14 cellular contexts compared by ENCODE assay signal in the genomic region with DNA sequence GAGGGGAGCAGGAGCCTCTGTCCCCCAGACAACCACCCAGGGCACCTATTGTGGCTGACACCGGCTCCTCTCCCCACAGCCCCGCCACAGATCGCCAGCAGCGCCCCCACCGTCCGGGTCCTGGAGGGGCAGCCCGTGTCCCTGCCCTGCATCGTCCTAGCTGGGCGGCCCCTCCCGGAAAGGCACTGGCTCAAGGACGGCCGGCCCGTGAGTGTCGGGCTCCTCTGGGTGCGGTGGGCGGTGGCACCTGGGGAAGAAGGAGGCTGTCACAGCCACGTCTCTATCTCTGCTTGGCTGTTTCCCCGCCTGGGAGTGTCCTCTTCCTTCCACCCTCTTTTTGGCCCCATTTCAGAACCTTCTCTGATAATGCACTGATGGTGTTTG. TPM values are rescaled to one million over a fixed set of nuclear protein-coding genes. Genes with fewer than 3 reads are reported as not detected.
A peak's percentile ranks its signal among the peaks of the same experiment; 100 is the strongest.
DNase-seq lines count a peak whose midpoint lies in the region; ATAC-seq and TF ChIP-seq lines count a peak whose summit lies in the region.
"Had no signal": no experiment of that assay in that cellular context is flagged by ENCODE, and none has a peak within 500 bp of the region (broad histone marks: within the 10 kb centered on the region; RNA-seq: fewer than 3 reads in every experiment).

No MANE protein-coding gene starts in this region.

- CTCF ChIA-PET in RWPE1 (lab: Yijun Ruan, JAX): interaction anchor here (0.9 kb wide), 1 partner anchor 8 kb away, joined by 3 read pairs; no protein-coding TSS in a partner anchor

- no peaks in the 10 kb centered on the region for H3K9me3 ChIP-seq in osteoblast (ENCODE audit: low read depth, low read length)
- H3K9me3 ChIP-seq in aorta (ENCODE audit: control insufficient read depth, low read length): no peaks in the 10 kb centered on the region
- H3K9me3 ChIP-seq: SJSA1, tibial nerve had no signal

- no peaks in the 10 kb centered on the region for H4K20me1 ChIP-seq in osteoblast (ENCODE audit: insufficient read depth, low read length)

- no peak overlapping the region for H3K4me2 ChIP-seq in osteoblast (ENCODE audit: insufficient read depth, low read length)

- no peak overlapping the region for H3K4me3 ChIP-seq in osteoblast (ENCODE audit: insufficient read depth, low read length)
- no peak overlapping the region for H3K4me3 ChIP-seq in aorta (ENCODE audit: low read length in 2 of 2)
- H3K4me3 ChIP-seq: coronary artery, SJSA1, tibial nerve had no signal

- H3K36me3 Mint-ChIP-seq in glutamatergic neuron (ENCODE audit: unreplicated experiment): no peaks in the 10 kb centered on the region
- H3K36me3 Mint-ChIP-seq: CD14-positive monocyte had no signal

- TF ChIP-seq CTCF in RWPE1 (conservative IDR thresholded peaks at IDR 0.05; ENCODE audit: low read depth) (peak; percentile 39), osteoblast (IDR thresholded peaks at IDR 0.05; ENCODE audit: extremely low read depth, low read depth, low read length) (peak; percentile 5), glutamatergic neuron (IDR thresholded peaks at IDR 0.05; ENCODE audit: partially characterized antibody, unreplicated experiment) (no peak)

- WGBS in aorta, 2 donors: 24 to 33% methylated on average over 16 to 18 of the region's 18 CpGs

- no peak overlapping the region for H2AFZ ChIP-seq in osteoblast (ENCODE audit: low read length)

- H3K27me3 ChIP-seq in osteoblast (ENCODE audit: insufficient read depth, low read length) (peaks cover 53% of the 10 kb centered on the region), aorta (ENCODE audit: control insufficient read depth in 1 of 2, insufficient read depth in 2 of 2, low read length in 1 of 2) (no peaks in the 10 kb centered on the region)
- H3K27me3 ChIP-seq: SJSA1 had no signal

- H3K4me1 ChIP-seq in osteoblast (ENCODE audit: insufficient read depth, low read length): no peaks in the 10 kb centered on the region
- H3K4me1 ChIP-seq in aorta (ENCODE audit: control insufficient read depth in 1 of 2, insufficient read depth in 2 of 2, low read length in 2 of 2): no peaks in the 10 kb centered on the region

- H3K4me1 Mint-ChIP-seq in glutamatergic neuron (ENCODE audit: low read depth, unreplicated experiment): peaks cover 38% of the 10 kb centered on the region

- H3K36me3 ChIP-seq in osteoblast (ENCODE audit: insufficient read depth, low read length) (no peaks in the 10 kb centered on the region), aorta (ENCODE audit: control insufficient read depth in 1 of 2, insufficient read depth in 2 of 2, low read length in 1 of 2) (no peaks in the 10 kb centered on the region)
- H3K36me3 ChIP-seq: SJSA1, tibial nerve had no signal

- no peak overlapping the region for H3K27ac Mint-ChIP-seq in glutamatergic neuron (ENCODE audit: unreplicated experiment)
- H3K27ac Mint-ChIP-seq: CD14-positive monocyte had no signal

- intact Hi-C loops in aorta (cut with DNase I): no loop called here

- POLR2A ChIA-PET in RWPE1 (lab: Yijun Ruan, JAX; ENCODE audit: low non-redundant PET): no interaction called here

- DNase-seq in ELF-1 (ENCODE audit: low read depth, low spot score): peak; percentile 52
- peak; percentile 62 for DNase-seq in RWPE1 (ENCODE audit: low spot score)
- DNase-seq in osteoblast (ENCODE audit: insufficient read length, low spot score, missing footprints): no peak
- DNase-seq in aorta: no peak
- no peak for DNase-seq in glutamatergic neuron
- DNase-seq: activated CD4-positive, alpha-beta T cell treated with anti-CD3 and anti-CD28 coated beads for 4 hours; midbrain had no signal

- no peak overlapping the region for H3K4me3 Mint-ChIP-seq in glutamatergic neuron (ENCODE audit: unreplicated experiment)

- ATAC-seq in esophagus mucosa (peak; percentile 49), HG03039 (IDR thresholded peaks at IDR 0.05; ENCODE audit: unreplicated experiment) (no peak), aorta (ENCODE audit: low FRiP score) (no peak), GM19395 (IDR thresholded peaks at IDR 0.05; ENCODE audit: unreplicated experiment) (no peak)

- no peaks in the 10 kb centered on the region for H3K9me3 Mint-ChIP-seq in glutamatergic neuron (ENCODE audit: unreplicated experiment)

- H3K27ac ChIP-seq in RWPE1: no peak overlapping the region
- H3K27ac ChIP-seq in osteoblast (ENCODE audit: low read depth, low read length): no peak overlapping the region
- no peak overlapping the region for H3K27ac ChIP-seq in aorta (ENCODE audit: low read depth in 1 of 2, low read length in 2 of 2)
- H3K27ac ChIP-seq: coronary artery, SJSA1 had no signal

- H3K79me2 ChIP-seq in osteoblast (ENCODE audit: insufficient read depth, low read length): no peaks in the 10 kb centered on the region

- peaks cover 7% of the 10 kb centered on the region for H3K27me3 Mint-ChIP-seq in glutamatergic neuron (ENCODE audit: unreplicated experiment)

RNA-seq across cellular contexts. Expression of gene HMCN2, which starts 55.1 kb away (rescaled TPM):
- total RNA-seq in esophagus mucosa: 1.6 TPM
- total RNA-seq in osteoblast: under 0.01 TPM in 2 replicates
- 10 to 100 TPM in 1 of 2 donors, 1 to 10 TPM in 1; 7.8 to 14.8 TPM for total RNA-seq in aorta
- 1 to 10 TPM in 1 of 2 donors, under 1 TPM in 1; 0.25 to 1.4 TPM for polyA plus RNA-seq in aorta
- 9.3 TPM for total RNA-seq in glutamatergic neuron (ENCODE audit: unreplicated experiment)
- polyA plus RNA-seq: CD14-positive monocyte had no signal

Comparison
In these comparisons a context has a peak if more than half of its experiments do, and no peak if none do; other contexts are left out.
1. DNase-seq: peak in ELF-1 (single experiment) and RWPE1 (single experiment); none in osteoblast (single experiment), aorta (0 of 2) and glutamatergic neuron (single experiment).